ENCODE assay signal across 34 cellular contexts in the genomic region with DNA sequence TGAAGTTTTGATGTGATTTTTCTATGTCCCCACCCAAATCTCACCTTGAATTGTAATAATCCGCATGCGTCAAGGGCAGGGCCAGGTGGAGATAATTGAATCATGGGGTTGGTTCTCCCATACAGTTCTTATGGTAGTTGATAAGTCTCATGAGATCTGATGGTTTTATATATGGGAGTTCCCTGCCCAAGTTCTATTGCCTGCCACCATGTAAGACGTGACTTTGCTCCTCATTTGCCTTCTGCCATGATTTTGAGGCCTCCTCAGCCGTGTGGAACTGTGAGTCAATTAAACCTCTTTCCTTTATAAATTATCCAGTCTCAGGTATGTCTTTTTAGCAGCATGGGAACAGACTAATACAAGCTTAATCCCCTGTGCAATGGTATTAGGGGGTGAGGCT. TPM values are rescaled to one million over a fixed set of nuclear protein-coding genes. Genes with fewer than 3 reads are reported as not detected.
DNase-seq lines count a peak whose midpoint lies in the region; ATAC-seq, FAIRE-seq and TF ChIP-seq lines count a peak whose summit lies in the region.
"Had no signal": no experiment of that assay in that cellular context is flagged by ENCODE, and none has a peak within 500 bp of the region (broad histone marks: within the 10 kb centered on the region; RNA-seq: fewer than 3 reads in every experiment).

No MANE protein-coding gene starts in this region.

- FAIRE-seq in K562 (lab: Jason Lieb, UNC): no peak
- FAIRE-seq in D721Med (lab: Jason Lieb, UNC): no peak
- FAIRE-seq: A204.1, A549 had no signal

- H3K4me1 ChIP-seq in K562 (replicated peaks in 1 of 2; ENCODE audit: control insufficient read depth in 2 of 2, insufficient read depth in 2 of 2, low read length in 2 of 2): no peaks in the 10 kb centered on the region; a peak in 1 of 5 replicates
- H3K4me1 ChIP-seq in endodermal cell (ENCODE audit: control insufficient read depth, insufficient read depth, low read length): no peaks in the 10 kb centered on the region
- H3K4me1 ChIP-seq: BE2C, BLaER1, Caco-2 had no signal

- no peak for TF ChIP-seq EP300 in K562 (IDR thresholded peaks at IDR 0.05; ENCODE audit: low read length)

- no peaks in the 10 kb centered on the region for H3K27me3 Mint-ChIP-seq in endodermal cell (ENCODE audit: insufficient read depth)
- H3K27me3 Mint-ChIP-seq: CD4-positive, alpha-beta T cell; CD8-positive, alpha-beta memory T cell had no signal

- H3K4me1 Mint-ChIP-seq in endodermal cell: peaks cover 5% of the 10 kb centered on the region
- H3K4me1 Mint-ChIP-seq: B cell; CD14-positive monocyte; CD4-positive, alpha-beta memory T cell; CD4-positive, CD25-positive, alpha-beta regulatory T cell; CD8-positive, alpha-beta memory T cell had no signal

- H3K4me2 ChIP-seq in K562 (ENCODE audit: insufficient read depth, low read length): no peak overlapping the region
- H3K4me2 ChIP-seq: A549; BLaER1; BLaER1 treated with 17β-estradiol and CSF1 and Interleukin-3, amounts not matched to agents 10 nM and 100 nM had no signal

- TF ChIP-seq CTCF in WERI-Rb-1 (IDR thresholded peaks at IDR 0.05; ENCODE audit: low read depth, low read length) (no peak), K562 (IDR thresholded peaks at IDR 0.05 in 2 of 3, conservative IDR thresholded peaks at IDR 0.05 in 1 of 3; ENCODE audit: insufficient read depth in 2 of 3, low read depth in 1 of 3, low read length in 3 of 3) (no peak), endodermal cell (conservative IDR thresholded peaks at IDR 0.05) (no peak), D721Med (IDR thresholded peaks at IDR 0.05; ENCODE audit: insufficient read depth, missing control alignments) (no peak)

- in situ Hi-C loops in K562 (cut with MboI): no loop called here

- POLR2A ChIA-PET in K562 (lab: Yijun Ruan, JAX): no interaction called here

- no peak overlapping the region for H3K27ac Mint-ChIP-seq in endodermal cell
- H3K27ac Mint-ChIP-seq: B cell; CD14-positive monocyte; CD4-positive, alpha-beta memory T cell; CD4-positive, alpha-beta T cell; CD8-positive, alpha-beta memory T cell; CD8-positive, alpha-beta T cell had no signal

- DNase-seq in WERI-Rb-1: peak; percentile 20
- DNase-seq in K562 (ENCODE audit: extremely low read depth in 1 of 4, low spot score in 3 of 4): no peak
- DNase-seq in endodermal cell: peak; percentile 6
- DNase-seq in activated gamma-delta T cell treated with Interleukin-2 at 50 U/mL for 16 hours: no peak
- DNase-seq in MG63: no peak
- DNase-seq in D721Med (ENCODE audit: insufficient read length, low spot score): no peak
- DNase-seq: 8988T; ACHN; AML-193; BE2C; C1 segment of cervical spinal cord; Caco-2; Calu3; CD4-positive, alpha-beta memory T cell; CD4-positive, alpha-beta T cell; CD4-positive, CD25-positive, alpha-beta regulatory T cell; CD8-positive, alpha-beta memory T cell; CD8-positive, alpha-beta T cell; COR-L47; DMS 273 treated with DMSO at 0.1 percent for 48 hours; DMS153; DMS53; DMS79; DMS79 treated with DMSO at 0.1 percent for 48 hours; DND-41; EL had no signal

- no peaks in the 10 kb centered on the region for H3K36me3 Mint-ChIP-seq in endodermal cell (ENCODE audit: low read depth)
- H3K36me3 Mint-ChIP-seq: CD14-positive monocyte; CD4-positive, alpha-beta memory T cell; CD4-positive, CD25-positive, alpha-beta regulatory T cell; CD8-positive, alpha-beta memory T cell; CD8-positive, alpha-beta T cell had no signal

- H3K27ac ChIP-seq in WERI-Rb-1 (no peak overlapping the region), K562 (ENCODE audit: extremely low read depth, low read depth, low read length) (no peak overlapping the region), endodermal cell (ENCODE audit: low read depth, low read length) (no peak overlapping the region)
- H3K27ac ChIP-seq: 22Rv1; A549; BLaER1; BLaER1 treated with 17β-estradiol and CSF1 and Interleukin-3, amounts not matched to agents 10 nM and 100 nM; C4-2B had no signal

- 39% methylated on average over 4 of the region's 4 CpGs for WGBS in K562 (ENCODE audit: insufficient coverage, low coverage, missing lambda C conversion rate)
- WGBS in endodermal cell (ENCODE audit: insufficient coverage in 1 of 2, insufficient read length in 1 of 2), 2 experiments: 95 to 96% methylated on average over 3 to 4 of the region's 4 CpGs

- no peaks in the 10 kb centered on the region for H3K9me1 ChIP-seq in K562 (ENCODE audit: control insufficient read depth, insufficient read depth, low read length)

- H3K36me3 ChIP-seq in WERI-Rb-1 (no peaks in the 10 kb centered on the region), K562 (ENCODE audit: control insufficient read depth, insufficient read depth, low read length) (no peaks in the 10 kb centered on the region), endodermal cell (ENCODE audit: control insufficient read depth, insufficient read depth, low read length) (no peaks in the 10 kb centered on the region), MG63 (no peaks in the 10 kb centered on the region)
- H3K36me3 ChIP-seq: BE2C; BLaER1; BLaER1 treated with 17β-estradiol and CSF1 and Interleukin-3, amounts not matched to agents 10 nM and 100 nM had no signal

- H3K27me3 ChIP-seq in WERI-Rb-1 (ENCODE audit: insufficient read depth, low read depth, severe bottlenecking) (no peaks in the 10 kb centered on the region), K562 (ENCODE audit: control insufficient read depth in 2 of 2, insufficient read depth in 2 of 2, low read length in 2 of 2) (no peaks in the 10 kb centered on the region), endodermal cell (ENCODE audit: control insufficient read depth, insufficient read depth, low read length, poor library complexity, severe bottlenecking) (no peaks in the 10 kb centered on the region), MG63 (no peaks in the 10 kb centered on the region)
- H3K27me3 ChIP-seq: BE2C; BLaER1; BLaER1 treated with 17β-estradiol and CSF1 and Interleukin-3, amounts not matched to agents 10 nM and 100 nM had no signal

- TF ChIP-seq RAD21 in K562 (CRISPR knock-in tag; conservative IDR thresholded peaks at IDR 0.05 in 1 of 2, IDR thresholded peaks at IDR 0.05 in 1 of 2): no peak

- no TSS peak for BruUV-seq in K562 (replicated peaks; lab: Mats Ljungman, UMichigan)

- no peak overlapping the region for H2AFZ ChIP-seq in K562 (ENCODE audit: low read depth, low read length)

- no peak overlapping the region for H3K4me3 ChIP-seq in WERI-Rb-1 (ENCODE audit: low read depth, low read length)
- no peak overlapping the region for H3K4me3 ChIP-seq in K562
- no peak overlapping the region for H3K4me3 ChIP-seq in endodermal cell (ENCODE audit: low read length)
- no peak overlapping the region for H3K4me3 ChIP-seq in MG63
- H3K4me3 ChIP-seq: A549; BLaER1; BLaER1 treated with 17β-estradiol and CSF1 and Interleukin-3, amounts not matched to agents 10 nM and 100 nM had no signal

- no peak for TF ChIP-seq POLR2A in K562 (conservative IDR thresholded peaks at IDR 0.05)

- H3K4me3 Mint-ChIP-seq in endodermal cell: no peak overlapping the region
- H3K4me3 Mint-ChIP-seq: B cell; CD14-positive monocyte; CD4-positive, alpha-beta memory T cell; CD4-positive, alpha-beta T cell; CD4-positive, CD25-positive, alpha-beta regulatory T cell; CD8-positive, alpha-beta memory T cell; CD8-positive, alpha-beta T cell had no signal

- intact Hi-C loops in K562 (cut with micrococcal nuclease): no loop called here

- no peaks in the 10 kb centered on the region for H3K79me2 ChIP-seq in K562 (ENCODE audit: control insufficient read depth, insufficient read depth, low read length)

- peaks cover 12% of the 10 kb centered on the region for H3K9me3 Mint-ChIP-seq in endodermal cell
- H3K9me3 Mint-ChIP-seq: CD4-positive, alpha-beta T cell; CD8-positive, alpha-beta T cell had no signal

- peaks cover 10% of the 10 kb centered on the region for H3K9me3 ChIP-seq in WERI-Rb-1 (ENCODE audit: severe bottlenecking)
- H3K9me3 ChIP-seq in K562 (replicated peaks; ENCODE audit: control insufficient read depth, insufficient read depth, low read depth, low read length): 0 out of 2 replicates have a peak, but pooled peaks cover 2% of the 10 kb centered on the region
- H3K9me3 ChIP-seq in endodermal cell (ENCODE audit: control insufficient read depth, low read length): no peaks in the 10 kb centered on the region
- peaks cover 13% of the 10 kb centered on the region for H3K9me3 ChIP-seq in MG63
- H3K9me3 ChIP-seq: A549, BE2C, Caco-2 had no signal

- no peaks in the 10 kb centered on the region for H4K20me1 ChIP-seq in K562 (replicated peaks; ENCODE audit: control insufficient read depth, insufficient read depth, low read length)
- H4K20me1 ChIP-seq: BLaER1; BLaER1 treated with 17β-estradiol and CSF1 and Interleukin-3, amounts not matched to agents 10 nM and 100 nM had no signal

- no peak for ATAC-seq in K562
- ATAC-seq: A549; CD8-positive, alpha-beta T cell had no signal

- CTCF ChIA-PET in K562 (lab: Yijun Ruan, JAX; ENCODE audit: low intra/inter-chr PET ratio): no interaction called here

- H3K9ac ChIP-seq in K562 (ENCODE audit: insufficient read depth in 1 of 2, low read depth in 2 of 2, low read length in 2 of 2): no peak overlapping the region
- H3K9ac ChIP-seq in endodermal cell (ENCODE audit: extremely low read depth, low read length, poor library complexity, severe bottlenecking): no peak overlapping the region
- H3K9ac ChIP-seq: BLaER1; BLaER1 treated with 17β-estradiol and CSF1 and Interleukin-3, amounts not matched to agents 10 nM and 100 nM had no signal

RNA-seq across cellular contexts. Expression of gene RAI14, which starts 25.5 kb away (rescaled TPM):
- total RNA-seq in K562 (2011; cell fraction: chromatin; rRNA removed; ENCODE audit: low replicate concordance): 38.2 and 39.6 TPM in 2 replicates
- total RNA-seq in K562 (2011; cell fraction: nucleolus; rRNA removed): 12.7 and 17.1 TPM in 2 replicates
- total RNA-seq in K562 (2011; cell fraction: nucleoplasm; rRNA removed): 23.8 and 35.0 TPM in 2 replicates
- total RNA-seq in K562 (2014; rRNA removed) (26.2 and 28.7 TPM in 2 replicates), K562 (2014; rRNA removed; fragmentation: Illumina TruSeq; extraction: Trizol) (36.6 and 41.5 TPM in 2 replicates), K562 (2015; rRNA removed; fragmentation: Illumina TruSeq; extraction: Trizol) (24.9 and 26.9 TPM in 2 replicates), K562 (2021) (52.4 and 58.6 TPM in 2 replicates), endodermal cell (10 to 100 TPM; 66.6 to 87.5 TPM)
- polyA plus RNA-seq in K562 (2011; rRNA removed) (21.1 and 34.8 TPM in 2 replicates), K562 (2014; fragmentation: Illumina TruSeq; extraction: Trizol) (44.7 and 45.1 TPM in 2 replicates), K562 (2014; fragmentation: Nextera tagmentation; extraction: Ambion mirVana) (10 to 100 TPM; 11.3 to 12.6 TPM), K562 (2014; rRNA removed) (25.8 and 82.5 TPM in 2 replicates)
- polyA plus RNA-seq in K562 (2011; cell fraction: cytosol; rRNA removed): 16.5 and 29.9 TPM in 2 replicates
- polyA plus RNA-seq in K562 (2011; cell fraction: nucleus; rRNA removed): 10.9 and 24.1 TPM in 2 replicates
- polyA plus RNA-seq in K562 (2012): 17.2 and 23.2 TPM in 2 replicates
- 86.8 and 125 TPM in 2 replicates for polyA minus RNA-seq in K562 (2011; rRNA and poly(A)+ RNA removed)
- 23.6 and 23.8 TPM in 2 replicates for polyA minus RNA-seq in K562 (2011; cell fraction: cytosol; rRNA and poly(A)+ RNA removed)
- polyA minus RNA-seq in K562 (2011; cell fraction: nucleus; rRNA and poly(A)+ RNA removed): 8.6 and 11.3 TPM in 2 replicates
- polyA plus RNA-seq in endodermal cell (2013, experiment 1 of 2): 68.8 TPM
- polyA plus RNA-seq in endodermal cell (2013, experiment 2 of 2): 63.3 TPM
- 34.4 and 34.6 TPM in 2 replicates for total RNA-seq in MG63 (2014; rRNA removed; shearing (Covaris generic); ENCODE audit: low replicate concordance)
- total RNA-seq: CD8-positive, alpha-beta T cell had no signal
- polyA plus RNA-seq: CD14-positive monocyte; CD4-positive, CD25-positive, alpha-beta regulatory T cell had no signal

Comparison
In these comparisons a context has a peak if more than half of its experiments do, and no peak if none do; other contexts are left out.
1. DNase-seq: peak in WERI-Rb-1 (single experiment) and endodermal cell (single experiment); none in K562 (0 of 4), activated gamma-delta T cell treated with Interleukin-2 at 50 U/mL for 16 hours (single experiment), MG63 (single experiment) and D721Med (single experiment).